34 cellular contexts compared by ENCODE assay signal in genomic region chr3:173770796-173771573, GRCh38.
DNase-seq lines count a peak whose midpoint lies in the region; ATAC-seq and TF ChIP-seq lines count a peak whose summit lies in the region.
"Had no signal": no experiment of that assay in that cellular context is flagged by ENCODE, and none has a peak within 500 bp of the region (broad histone marks: within the 10 kb centered on the region; RNA-seq: fewer than 3 reads in every experiment).

No MANE protein-coding gene starts in this region.

- H3K9me3 ChIP-seq in mammary epithelial cell (replicated peaks; ENCODE audit: insufficient read depth, low read length): no peaks in the 10 kb centered on the region
- H3K9me3 ChIP-seq: heart left ventricle, Peyer's patch, prostate gland, sigmoid colon, tibial nerve had no signal

- DNase-seq in MCF 10A (ENCODE audit: unreplicated experiment) (peak; percentile 22), mammary epithelial cell (no peak), dermis blood vessel endothelial cell (peak; percentile 43), iris pigment epithelial cell (ENCODE audit: low read depth) (peak; percentile 40), NCI-H345 (lab: John Stamatoyannopoulos, UW) (no peak), GOT3 (lab: John Stamatoyannopoulos, UW) (no peak)
- DNase-seq: activated CD4-positive, alpha-beta memory T cell treated with anti-CD3 and anti-CD28 coated beads for 36 hours; activated CD4-positive, alpha-beta T cell treated with anti-CD3 and anti-CD28 coated beads for 1 hour; activated naive CD4-positive, alpha-beta T cell treated with anti-CD3 and anti-CD28 coated beads, Interleukin-2, amount 50 U/mL, for 16 hours; amygdala; brain microvascular endothelial cell; COR-L47; DMS53; GDM1; H7; heart left ventricle; midbrain; naive B cell; NCI-H2107; NCI-H446 treated with DMSO at 0.1 percent for 48 hours; NCI-H82; Peyer's patch; SHP77 treated with DMSO at 0.1 percent for 48 hours; sigmoid colon; stimulated activated CD4-positive, alpha-beta T cell treated with anti-CD3 and anti-CD28 coated beads, Interleukin-4, amount 100 ng/mL, for 24 hours had no signal

- POLR2A ChIA-PET in MCF 10A (lab: Yijun Ruan, JAX): interaction anchor here (0.7 kb wide), 1 partner anchor 19 kb away, joined by 3 read pairs; no protein-coding TSS in a partner anchor

- no peaks in the 10 kb centered on the region for H3K79me2 ChIP-seq in mammary epithelial cell (ENCODE audit: insufficient read depth, low read length)

- ATAC-seq in GM19397 (IDR thresholded peaks at IDR 0.05; ENCODE audit: unreplicated experiment) (no peak), GM18909 (IDR thresholded peaks at IDR 0.05; ENCODE audit: poor library complexity, unreplicated experiment) (no peak)
- ATAC-seq: heart left ventricle had no signal

- H3K4me3 Mint-ChIP-seq in MCF 10A (ENCODE audit: unreplicated experiment): no peak overlapping the region
- H3K4me3 Mint-ChIP-seq: activated CD4-positive, alpha-beta memory T cell treated with anti-CD3 and anti-CD28 coated beads for 36 hours; activated T-helper 1 cell treated with anti-CD3 and anti-CD28 coated beads, Interleukin-12 subunit alpha, Interleukin-12 subunit beta, Interleukin-2, Interleukin-4 antibody, amounts not matched to agents 30 ng/mL and 10 ng/mL and 1 ng/mL, durations not matched to agents 14 hours and 24 hours and 36 hours; IgD-negative memory B cell; naive B cell had no signal

- H3K4me2 ChIP-seq in mammary epithelial cell (ENCODE audit: insufficient read depth, low read depth, low read length): no peak overlapping the region

- BruUV-seq in MCF 10A (replicated peaks; lab: Mats Ljungman, UMichigan): no TSS peak
- no TSS peak for BruUV-seq in mammary epithelial cell (replicated peaks; lab: Mats Ljungman, UMichigan)

- no peaks in the 10 kb centered on the region for H3K27me3 Mint-ChIP-seq in MCF 10A (ENCODE audit: insufficient read depth, unreplicated experiment)
- H3K27me3 Mint-ChIP-seq: activated CD4-positive, alpha-beta memory T cell treated with anti-CD3 and anti-CD28 coated beads for 36 hours; IgD-negative memory B cell; naive B cell had no signal

- H3K9ac ChIP-seq in mammary epithelial cell (ENCODE audit: insufficient read depth, low read length): no peak overlapping the region

- no peak overlapping the region for H3K4me3 ChIP-seq in mammary epithelial cell (replicated peaks in 1 of 3; ENCODE audit: insufficient read depth in 1 of 3, low read depth in 2 of 3, low read length in 3 of 3)
- H3K4me3 ChIP-seq: heart left ventricle, Peyer's patch, prostate gland, sigmoid colon, tibial nerve had no signal

- H3K27ac ChIP-seq in mammary epithelial cell (ENCODE audit: insufficient read depth, low read depth, low read length): no peak overlapping the region
- H3K27ac ChIP-seq: 22Rv1, brain microvascular endothelial cell, C4-2B, epithelial cell of prostate, heart left ventricle, Peyer's patch, prostate gland, sigmoid colon, tibial nerve had no signal

- no peaks in the 10 kb centered on the region for H3K36me3 ChIP-seq in mammary epithelial cell (ENCODE audit: insufficient read depth, low read length)
- H3K36me3 ChIP-seq: brain microvascular endothelial cell, heart left ventricle, Peyer's patch, prostate gland, sigmoid colon, tibial nerve had no signal

- no peaks in the 10 kb centered on the region for H3K4me1 ChIP-seq in mammary epithelial cell (ENCODE audit: insufficient read depth, low read length)
- H3K4me1 ChIP-seq: heart left ventricle, Peyer's patch, prostate gland, sigmoid colon had no signal

- no peaks in the 10 kb centered on the region for H3K27me3 ChIP-seq in mammary epithelial cell (ENCODE audit: insufficient read depth, low read length)
- H3K27me3 ChIP-seq: brain microvascular endothelial cell, heart left ventricle, Peyer's patch, sigmoid colon, tibial nerve had no signal

- in situ Hi-C loops in mammary epithelial cell (cut with MboI; ENCODE audit: low sequenced_read_pairs in 2 of 2): no loop called here

- WGBS in mammary epithelial cell (ENCODE audit: low coverage, missing lambda C conversion rate): 62% methylated on average over 3 of the region's 3 CpGs

- H4K20me1 ChIP-seq in mammary epithelial cell (ENCODE audit: insufficient read depth, low read length): no peaks in the 10 kb centered on the region

- no peak overlapping the region for H3K27ac Mint-ChIP-seq in MCF 10A (ENCODE audit: low read depth, unreplicated experiment)
- H3K27ac Mint-ChIP-seq: activated CD4-positive, alpha-beta memory T cell treated with anti-CD3 and anti-CD28 coated beads for 36 hours; activated T-helper 1 cell treated with anti-CD3 and anti-CD28 coated beads, Interleukin-12 subunit alpha, Interleukin-12 subunit beta, Interleukin-2, Interleukin-4 antibody, amounts not matched to agents 30 ng/mL and 10 ng/mL and 1 ng/mL, durations not matched to agents 14 hours and 24 hours and 36 hours; IgD-negative memory B cell; naive B cell had no signal

- no peak for TF ChIP-seq CTCF in MCF 10A (IDR thresholded peaks at IDR 0.05; ENCODE audit: unreplicated experiment)
- no peak for TF ChIP-seq CTCF in mammary epithelial cell (conservative IDR thresholded peaks at IDR 0.05 in 1 of 2, IDR thresholded peaks at IDR 0.05 in 1 of 2; ENCODE audit: extremely low read depth in 1 of 2, insufficient read depth in 1 of 2, low read depth in 1 of 2, low read length in 2 of 2)

- H3K4me1 Mint-ChIP-seq in MCF 10A (ENCODE audit: insufficient read depth, unreplicated experiment): peaks cover 7% of the 10 kb centered on the region
- H3K4me1 Mint-ChIP-seq: IgD-negative memory B cell, naive B cell had no signal

- CTCF ChIA-PET in MCF 10A (lab: Yijun Ruan, JAX): interaction anchor here (0.7 kb wide), 1 partner anchor 1429 kb away, joined by 5 read pairs; no protein-coding TSS in a partner anchor
- CTCF ChIA-PET in mammary epithelial cell (lab: Charles Lee; ENCODE audit: low non-redundant PET): no interaction called here

- H3K36me3 Mint-ChIP-seq in MCF 10A (ENCODE audit: insufficient read depth, unreplicated experiment): no peaks in the 10 kb centered on the region
- H3K36me3 Mint-ChIP-seq: activated CD4-positive, alpha-beta memory T cell treated with anti-CD3 and anti-CD28 coated beads for 36 hours; IgD-negative memory B cell; naive B cell had no signal

- no peaks in the 10 kb centered on the region for H3K9me3 Mint-ChIP-seq in MCF 10A (ENCODE audit: unreplicated experiment)
- H3K9me3 Mint-ChIP-seq: activated CD4-positive, alpha-beta memory T cell treated with anti-CD3 and anti-CD28 coated beads for 36 hours; activated T-helper 1 cell treated with anti-CD3 and anti-CD28 coated beads, Interleukin-12 subunit alpha, Interleukin-12 subunit beta, Interleukin-2, Interleukin-4 antibody, amounts not matched to agents 30 ng/mL and 10 ng/mL and 1 ng/mL, durations not matched to agents 14 hours and 24 hours and 36 hours had no signal

- H2AFZ ChIP-seq in mammary epithelial cell (ENCODE audit: low read depth, low read length): no peak overlapping the region

- dilution Hi-C loops in mammary epithelial cell (cut with HindIII; ENCODE audit: low sequenced_read_pairs): no loop called here

- intact Hi-C loops in MCF 10A (cut with micrococcal nuclease): no loop called here
- intact Hi-C loops in mammary epithelial cell (cut with micrococcal nuclease): no loop called here

Comparison
In these comparisons a context has a peak if more than half of its experiments do, and no peak if none do; other contexts are left out.
1. DNase-seq: peak in MCF 10A (single experiment), dermis blood vessel endothelial cell (single experiment) and iris pigment epithelial cell (single experiment); none in mammary epithelial cell (single experiment), NCI-H345 (single experiment) and GOT3 (single experiment).